Comparison of ENCODE assay signal across 1 cellular context in genomic region chr20:3687655-3688054, GRCh38.
TF ChIP-seq lines count a peak whose summit lies in the region.

No MANE protein-coding gene starts in this region.

TF ChIP-seq in K562, 482 proteins besides CTCF, POLR2A, EP300 and RAD21 (continues in another document):
- TF ChIP-seq RNF2 (IDR thresholded peaks at IDR 0.05) (no peak), MAX (CRISPR knock-in tag; IDR thresholded peaks at IDR 0.05) (no peak), EWSR1 (IDR thresholded peaks at IDR 0.05; ENCODE audit: borderline replicate concordance, low read depth, partially characterized antibody) (no peak), TBL1XR1 (IDR thresholded peaks at IDR 0.05; ENCODE audit: low read length in 2 of 2) (no peak), ZNF740 (CRISPR knock-in tag; IDR thresholded peaks at IDR 0.05) (no peak), ZNF740 (tag; IDR thresholded peaks at IDR 0.05) (no peak), CHD2 (IDR thresholded peaks at IDR 0.05; ENCODE audit: low read depth, low read length) (peak; percentile 45; the same call in 1 of the 2 replicates), UBTF (IDR thresholded peaks at IDR 0.05; ENCODE audit: borderline replicate concordance in 1 of 2, low read depth in 2 of 2, low read length in 2 of 2) (no peak), NFYB (IDR thresholded peaks at IDR 0.05; ENCODE audit: extremely low read depth, insufficient read length) (peak; percentile 99), ZNF239 (CRISPR knock-in tag; IDR thresholded peaks at IDR 0.05) (no peak), CHAMP1 (IDR thresholded peaks at IDR 0.05) (no peak), USF2 (CRISPR knock-in tag; IDR thresholded peaks at IDR 0.05) (peak; percentile 94), RBM25 (IDR thresholded peaks at IDR 0.05; ENCODE audit: low read depth, low read length, severe bottlenecking) (peak; percentile 77), TRIM24 (IDR thresholded peaks at IDR 0.05) (no peak), MED1 (CRISPR knock-in tag; IDR thresholded peaks at IDR 0.05; ENCODE audit: borderline replicate concordance) (no peak), PTTG1 (tag; IDR thresholded peaks at IDR 0.05; ENCODE audit: low read depth) (no peak), ZNF143 (CRISPR knock-in tag; IDR thresholded peaks at IDR 0.05) (peak; percentile 86), MCM3 (IDR thresholded peaks at IDR 0.05) (no peak), SMARCB1 (IDR thresholded peaks at IDR 0.05; ENCODE audit: insufficient read length, low read depth) (no peak), ESRRA (IDR thresholded peaks at IDR 0.05; ENCODE audit: borderline replicate concordance, low read depth) (no peak), ZNF764 (CRISPR knock-in tag; IDR thresholded peaks at IDR 0.05; ENCODE audit: low read depth) (no peak), ZKSCAN8 (CRISPR knock-in tag; IDR thresholded peaks at IDR 0.05) (no peak), MXI1 (IDR thresholded peaks at IDR 0.05; ENCODE audit: low read depth, low read length) (no peak), ZNF583 (CRISPR knock-in tag; IDR thresholded peaks at IDR 0.05) (no peak), ZBTB43 (CRISPR knock-in tag; IDR thresholded peaks at IDR 0.05) (no peak), ZNF274 (IDR thresholded peaks at IDR 0.05; ENCODE audit: borderline replicate concordance, low read depth, low read length) (no peak), PRPF4 (IDR thresholded peaks at IDR 0.05; ENCODE audit: insufficient read depth, low read depth, low read length, poor library complexity, severe bottlenecking) (no peak), CTBP1 (IDR thresholded peaks at IDR 0.05; ENCODE audit: borderline replicate concordance) (no peak), NBN (IDR thresholded peaks at IDR 0.05; ENCODE audit: low read depth) (no peak), ELF4 (CRISPR knock-in tag; IDR thresholded peaks at IDR 0.05) (no peak), ATF2 (CRISPR knock-in tag; IDR thresholded peaks at IDR 0.05) (no peak), RB1 (IDR thresholded peaks at IDR 0.05; ENCODE audit: low read depth) (no peak), ZMIZ1 (IDR thresholded peaks at IDR 0.05; ENCODE audit: low read depth in 2 of 2, low read length in 2 of 2) (no peak), PCBP1 (IDR thresholded peaks at IDR 0.05; ENCODE audit: low read depth, low read length, poor library complexity, severe bottlenecking) (no peak), ZNF354B (CRISPR knock-in tag; IDR thresholded peaks at IDR 0.05) (no peak), ZNF232 (CRISPR knock-in tag; IDR thresholded peaks at IDR 0.05) (no peak), KHSRP (IDR thresholded peaks at IDR 0.05) (no peak), ZNF79 (CRISPR knock-in tag; IDR thresholded peaks at IDR 0.05; ENCODE audit: low read depth) (no peak), ZNF395 (CRISPR knock-in tag; IDR thresholded peaks at IDR 0.05) (no peak), RAD51 (IDR thresholded peaks at IDR 0.05; ENCODE audit: borderline replicate concordance, low read depth) (peak; percentile 80), ADNP (tag; IDR thresholded peaks at IDR 0.05) (no peak), FOXP4 (CRISPR knock-in tag; IDR thresholded peaks at IDR 0.05; ENCODE audit: borderline replicate concordance) (no peak), ZNF217 (CRISPR knock-in tag; IDR thresholded peaks at IDR 0.05) (no peak), SMARCA4 (IDR thresholded peaks at IDR 0.05) (no peak), CREM (IDR thresholded peaks at IDR 0.05; ENCODE audit: low read depth) (0 out of 2 replicates have a peak, but pooled peaks have one; percentile 27), MBD2 (IDR thresholded peaks at IDR 0.05; ENCODE audit: borderline replicate concordance, low read depth) (peak; percentile 69; the same call in 1 of the 2 replicates), BCOR (IDR thresholded peaks at IDR 0.05) (no peak), ZNF280B (CRISPR knock-in tag; IDR thresholded peaks at IDR 0.05) (no peak), HES1 (IDR thresholded peaks at IDR 0.05; ENCODE audit: low read depth) (no peak)
